Comparison of ENCODE assay signal across 18 cellular contexts in genomic region chr6:90472716-90473115, GRCh38.
DNase-seq lines count a peak whose midpoint lies in the region; ATAC-seq, FAIRE-seq and TF ChIP-seq lines count a peak whose summit lies in the region.
"Had no signal": no experiment of that assay in that cellular context is flagged by ENCODE, and none has a peak within 500 bp of the region (broad histone marks: within the 10 kb centered on the region; RNA-seq: fewer than 3 reads in every experiment).

No MANE protein-coding gene starts in this region.

- H2AFZ ChIP-seq in MM.1S (ENCODE audit: low read length): no peak overlapping the region
- peak overlapping the region; percentile 31 for H2AFZ ChIP-seq in neuronal stem cell (ENCODE audit: low read length)

- H3K4ac ChIP-seq in neuronal stem cell (ENCODE audit: low read length): no peak overlapping the region

- H3K9me3 Mint-ChIP-seq in activated T-helper 2 cell treated with anti-CD3 and anti-CD28 coated beads, Interferon-gamma antibody, Interleukin-2, Interleukin-4, amounts not matched to agents 10 μg/mL and 5 μg/mL and 100 μg/mL, durations not matched to agents 14 hours and 24 hours and 36 hours: no peaks in the 10 kb centered on the region
- H3K9me3 Mint-ChIP-seq: stimulated activated memory B cell treated with anti-CD40 and anti-IgM and Interleukin-4, amounts not matched to agents 10 μg/mL and 1 μg/mL and 100 μg/mL, for 72 hours had no signal

- peak overlapping the region; percentile 72 for H3K4me3 Mint-ChIP-seq in activated T-helper 2 cell treated with anti-CD3 and anti-CD28 coated beads, Interferon-gamma antibody, Interleukin-2, Interleukin-4, amounts not matched to agents 10 μg/mL and 5 μg/mL and 100 μg/mL, durations not matched to agents 14 hours and 24 hours and 36 hours (ENCODE audit: low read depth)
- H3K4me3 Mint-ChIP-seq: stimulated activated memory B cell treated with anti-CD40 and anti-IgM and Interleukin-4, amounts not matched to agents 10 μg/mL and 1 μg/mL and 100 μg/mL, for 72 hours had no signal

- no peaks in the 10 kb centered on the region for H3K9me2 ChIP-seq in MM.1S (replicated peaks; ENCODE audit: insufficient read depth, low read length)

- H3K27ac ChIP-seq in MM.1S (ENCODE audit: low read length) (peak overlapping the region; percentile 83; the same call in 1 of the 2 replicates), neuronal stem cell (replicated peaks; ENCODE audit: low read length) (no peak overlapping the region)
- H3K27ac ChIP-seq: left ventricle myocardium inferior, vagina had no signal

- H3K18ac ChIP-seq in neuronal stem cell (ENCODE audit: low read length): peak overlapping the region; percentile 49

- H3K36me3 ChIP-seq in MM.1S (replicated peaks; ENCODE audit: insufficient read depth, low read length) (no peaks in the 10 kb centered on the region), neuronal stem cell (replicated peaks in 1 of 2; ENCODE audit: control insufficient read depth in 2 of 2, insufficient read depth in 2 of 2, low read length in 2 of 2) (no peaks in the 10 kb centered on the region)
- H3K36me3 ChIP-seq: left ventricle myocardium inferior, vagina had no signal

- H4K20me1 ChIP-seq in MM.1S (ENCODE audit: insufficient read depth, low read length): no peaks in the 10 kb centered on the region

- peaks cover 25% of the 10 kb centered on the region for H3F3A ChIP-seq in MM.1S (ENCODE audit: insufficient read depth, low read length)

- H2AK5ac ChIP-seq in neuronal stem cell (ENCODE audit: low read depth, low read length): no peak overlapping the region

- intact Hi-C loops in activated T-helper 2 cell treated with anti-CD3 and anti-CD28 coated beads, Interferon-gamma antibody, Interleukin-2, Interleukin-4, amounts not matched to agents 10 μg/mL and 5 μg/mL and 100 μg/mL, durations not matched to agents 14 hours and 24 hours and 36 hours (cut with micrococcal nuclease): loop anchor here (1.0 kb wide), 10 partner anchors 14 to 391 kb away; no protein-coding TSS in a partner anchor

- DNase-seq in activated effector memory CD4-positive, alpha-beta T cell treated with anti-CD3 and anti-CD28 coated beads, Interleukin-2, amount 50 U/mL, for 16 hours: peak; percentile 68
- no peak for DNase-seq in activated effector memory CD4-positive, alpha-beta T cell treated with Interleukin-2 at 50 U/mL for 16 hours
- peak; percentile 10 for DNase-seq in MM.1S
- peak; percentile 57 for DNase-seq in activated T-helper 2 cell treated with anti-CD3 and anti-CD28 coated beads, Interferon-gamma antibody, Interleukin-2, Interleukin-4, amounts not matched to agents 10 μg/mL and 5 μg/mL and 100 μg/mL, durations not matched to agents 14 hours and 24 hours and 36 hours (ENCODE audit: low spot score)
- DNase-seq in neuronal stem cell (ENCODE audit: low spot score): no peak
- DNase-seq in GM12892 (ENCODE audit: insufficient read length): no peak
- DNase-seq in ureter (ENCODE audit: low spot score): no peak
- DNase-seq: amygdala, Caco-2, GF-D8, Kasumi-1, left ventricle myocardium inferior, NCI-H1436, SHP77 treated with DMSO at 0.1 percent for 48 hours, T1000 had no signal

- H2BK12ac ChIP-seq in neuronal stem cell (ENCODE audit: low read length): no peak overlapping the region

- H3K9ac ChIP-seq in MM.1S (ENCODE audit: low read length): no peak overlapping the region
- H3K9ac ChIP-seq in neuronal stem cell (ENCODE audit: low read depth, low read length, poor library complexity): no peak overlapping the region

- no peak overlapping the region for H3K4me3 ChIP-seq in MM.1S (ENCODE audit: low read length)
- no peak overlapping the region for H3K4me3 ChIP-seq in neuronal stem cell (ENCODE audit: low read length in 2 of 2)
- H3K4me3 ChIP-seq: left ventricle myocardium inferior, vagina had no signal

- H3K79me1 ChIP-seq in neuronal stem cell (ENCODE audit: low read depth, low read length): no peaks in the 10 kb centered on the region

- peaks cover 94% of the 10 kb centered on the region for H3K4me1 Mint-ChIP-seq in activated T-helper 2 cell treated with anti-CD3 and anti-CD28 coated beads, Interferon-gamma antibody, Interleukin-2, Interleukin-4, amounts not matched to agents 10 μg/mL and 5 μg/mL and 100 μg/mL, durations not matched to agents 14 hours and 24 hours and 36 hours (ENCODE audit: low read depth)

- H3K27me3 Mint-ChIP-seq in activated T-helper 2 cell treated with anti-CD3 and anti-CD28 coated beads, Interferon-gamma antibody, Interleukin-2, Interleukin-4, amounts not matched to agents 10 μg/mL and 5 μg/mL and 100 μg/mL, durations not matched to agents 14 hours and 24 hours and 36 hours (ENCODE audit: low read depth): no peaks in the 10 kb centered on the region
- H3K27me3 Mint-ChIP-seq: stimulated activated memory B cell treated with anti-CD40 and anti-IgM and Interleukin-4, amounts not matched to agents 10 μg/mL and 1 μg/mL and 100 μg/mL, for 72 hours had no signal

- ATAC-seq in GM19351 (IDR thresholded peaks at IDR 0.05; ENCODE audit: unreplicated experiment): no peak

- peak overlapping the region; percentile 93 for H3K27ac Mint-ChIP-seq in activated T-helper 2 cell treated with anti-CD3 and anti-CD28 coated beads, Interferon-gamma antibody, Interleukin-2, Interleukin-4, amounts not matched to agents 10 μg/mL and 5 μg/mL and 100 μg/mL, durations not matched to agents 14 hours and 24 hours and 36 hours

- TF ChIP-seq CTCF in MM.1S (IDR thresholded peaks at IDR 0.05; ENCODE audit: low read length): no peak

- FAIRE-seq in GM12892 (lab: Jason Lieb, UNC): no peak

- no peak overlapping the region for H3K14ac ChIP-seq in neuronal stem cell (ENCODE audit: low read length)

- peak overlapping the region; percentile 27 for H3K4me2 ChIP-seq in MM.1S (ENCODE audit: low read depth, low read length)
- H3K4me2 ChIP-seq in neuronal stem cell (ENCODE audit: insufficient read depth, low read length, poor library complexity, severe bottlenecking): no peak overlapping the region

- H3K4me1 ChIP-seq in MM.1S (ENCODE audit: low read length) (peaks cover 52% of the 10 kb centered on the region), neuronal stem cell (ENCODE audit: control insufficient read depth in 2 of 2, insufficient read depth in 1 of 2, low read depth in 1 of 2, low read length in 2 of 2) (peaks cover 9 to 11% of the 10 kb centered on the region in 2 donors)
- H3K4me1 ChIP-seq: Caco-2, left ventricle myocardium inferior, vagina had no signal

- no peak overlapping the region for H3K23ac ChIP-seq in neuronal stem cell (ENCODE audit: low read depth, low read length, poor library complexity)

- no CpG with 5 or more reads among the region's 9 CpGs for WGBS in neuronal stem cell (ENCODE audit: extremely low coverage in 2 of 2, insufficient read length in 2 of 2, insufficient replicate concordance in 1 of 2), 2 donors

- H3K79me2 ChIP-seq in MM.1S (ENCODE audit: low read length): no peaks in the 10 kb centered on the region

- no peak overlapping the region for H2BK15ac ChIP-seq in neuronal stem cell (ENCODE audit: low read length)

- no peak for TF ChIP-seq POLR2A in GM12892 (IDR thresholded peaks at IDR 0.05; ENCODE audit: low read depth, low read length)

- H3K36me3 Mint-ChIP-seq in activated T-helper 2 cell treated with anti-CD3 and anti-CD28 coated beads, Interferon-gamma antibody, Interleukin-2, Interleukin-4, amounts not matched to agents 10 μg/mL and 5 μg/mL and 100 μg/mL, durations not matched to agents 14 hours and 24 hours and 36 hours (ENCODE audit: low read depth): peaks cover 9% of the 10 kb centered on the region
- H3K36me3 Mint-ChIP-seq: stimulated activated memory B cell treated with anti-CD40 and anti-IgM and Interleukin-4, amounts not matched to agents 10 μg/mL and 1 μg/mL and 100 μg/mL, for 72 hours had no signal

- H4K8ac ChIP-seq in neuronal stem cell (ENCODE audit: low read depth, low read length): no peak overlapping the region

- H2BK5ac ChIP-seq in neuronal stem cell (ENCODE audit: low read length): peak overlapping the region; percentile 0

- H4K91ac ChIP-seq in neuronal stem cell (ENCODE audit: low read depth, low read length, poor library complexity): no peak overlapping the region

- no peaks in the 10 kb centered on the region for H3K27me3 ChIP-seq in MM.1S (replicated peaks; ENCODE audit: insufficient read depth, low read length)
- H3K27me3 ChIP-seq in neuronal stem cell (ENCODE audit: control insufficient read depth in 3 of 3, insufficient read depth in 3 of 3, low read depth in 1 of 3, low read length in 3 of 3): no peaks in the 10 kb centered on the region
- H3K27me3 ChIP-seq: vagina had no signal

- H2BK120ac ChIP-seq in neuronal stem cell (ENCODE audit: low read depth, low read length): no peak overlapping the region

- H3K9me3 ChIP-seq in MM.1S (replicated peaks; ENCODE audit: insufficient read depth, low read length) (no peaks in the 10 kb centered on the region), neuronal stem cell (replicated peaks in 1 of 2; ENCODE audit: control insufficient read depth in 2 of 2, insufficient read depth in 1 of 2, low read depth in 1 of 2, low read length in 2 of 2) (peaks cover 0 to under 1% of the 10 kb centered on the region in 2 donors)
- H3K9me3 ChIP-seq: Caco-2, left ventricle myocardium inferior, vagina had no signal

Comparison
In these comparisons a context has a peak if more than half of its experiments do, and no peak if none do; other contexts are left out.
1. DNase-seq: peak in activated effector memory CD4-positive, alpha-beta T cell treated with anti-CD3 and anti-CD28 coated beads, Interleukin-2, amount 50 U/mL, for 16 hours (single experiment), MM.1S (single experiment) and activated T-helper 2 cell treated with anti-CD3 and anti-CD28 coated beads, Interferon-gamma antibody, Interleukin-2, Interleukin-4, amounts not matched to agents 10 μg/mL and 5 μg/mL and 100 μg/mL, durations not matched to agents 14 hours and 24 hours and 36 hours (single experiment); none in activated effector memory CD4-positive, alpha-beta T cell treated with Interleukin-2 at 50 U/mL for 16 hours (single experiment), neuronal stem cell (single experiment), GM12892 (single experiment) and ureter (single experiment).